ENCODE assay signal across 7 cellular contexts in the genomic region with DNA sequence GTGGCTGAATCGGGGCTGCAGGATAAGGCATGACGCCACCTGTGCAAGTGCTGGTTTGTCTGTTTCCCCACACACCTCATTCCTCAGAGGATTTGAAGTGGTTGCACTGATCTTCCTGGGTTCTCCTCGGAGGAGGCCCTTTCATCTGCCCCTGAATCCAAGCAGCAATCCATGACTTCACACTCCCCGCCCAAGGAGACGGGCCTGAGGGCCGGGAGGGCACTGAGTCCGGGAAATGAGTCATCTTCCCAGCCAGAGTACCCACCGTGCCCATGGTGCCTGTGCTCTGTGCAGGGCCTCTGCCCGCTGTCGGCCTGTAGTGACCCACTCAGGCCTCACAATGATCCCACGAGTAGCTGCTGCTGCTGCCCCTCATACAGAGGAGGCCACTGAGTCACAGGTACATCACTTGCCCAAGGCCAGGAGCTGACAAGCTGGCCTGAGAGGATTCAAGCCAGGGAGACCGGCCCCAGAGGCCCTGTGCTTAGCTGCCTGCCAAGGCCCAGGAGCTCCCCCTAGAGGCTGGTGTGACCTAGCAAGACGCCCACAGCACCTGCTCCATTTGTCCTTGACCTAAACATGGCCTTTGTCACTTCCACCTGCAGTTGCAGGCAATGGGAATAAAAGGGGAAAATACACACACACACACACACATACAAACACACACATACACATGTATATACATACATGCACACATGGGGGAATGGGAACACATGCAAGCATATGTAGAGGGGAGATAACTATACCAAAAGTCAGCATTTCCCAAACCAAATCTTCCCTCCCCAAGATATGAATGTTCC.
A peak's percentile ranks its signal among the peaks of the same experiment; 100 is the strongest.
DNase-seq lines count a peak whose midpoint lies in the region; ATAC-seq and TF ChIP-seq lines count a peak whose summit lies in the region.

No MANE protein-coding gene starts in this region.

- TF ChIP-seq CTCF in VCaP (conservative IDR thresholded peaks at IDR 0.05) (peak; percentile 70), fibroblast of the aortic adventitia (IDR thresholded peaks at IDR 0.05; ENCODE audit: insufficient read depth, low read length) (peak; percentile 56), retinal pigment epithelial cell (conservative IDR thresholded peaks at IDR 0.05; ENCODE audit: low read depth, low read length) (peak; percentile 83)

- DNase-seq in ELR (ENCODE audit: low read depth), result peak; percentile 79
- DNase-seq in HT-29 (ENCODE audit: low spot score), result peak; percentile 49
- DNase-seq in fibroblast of the aortic adventitia (ENCODE audit: low read depth), result peak; percentile 28
- no peak for DNase-seq in retinal pigment epithelial cell (ENCODE audit: low read depth)
- DNase-seq in kidney glomerular epithelial cell (lab: John Stamatoyannopoulos, UW), result no peak

- ATAC-seq in GM19023 (IDR thresholded peaks at IDR 0.05; ENCODE audit: unreplicated experiment), result no peak

- H3K4me3 ChIP-seq in fibroblast of the aortic adventitia (ENCODE audit: low read depth, low read length), result no peak overlapping the region
- H3K4me3 ChIP-seq in retinal pigment epithelial cell (ENCODE audit: low read length), result no peak overlapping the region

- H3K27ac ChIP-seq in VCaP, result no peak overlapping the region

Comparison
In these comparisons a context has a peak if more than half of its experiments do, and no peak if none do; other contexts are left out.
1. DNase-seq: peak in ELR (single experiment), HT-29 (single experiment) and fibroblast of the aortic adventitia (single experiment); none in retinal pigment epithelial cell (single experiment) and kidney glomerular epithelial cell (single experiment).
2. Peak in every context shown above with its lines, with median percentiles within 50 percentile points of each other: CTCF ChIP-seq.